ENCODE assay signal across 11 cellular contexts in the genomic region with DNA sequence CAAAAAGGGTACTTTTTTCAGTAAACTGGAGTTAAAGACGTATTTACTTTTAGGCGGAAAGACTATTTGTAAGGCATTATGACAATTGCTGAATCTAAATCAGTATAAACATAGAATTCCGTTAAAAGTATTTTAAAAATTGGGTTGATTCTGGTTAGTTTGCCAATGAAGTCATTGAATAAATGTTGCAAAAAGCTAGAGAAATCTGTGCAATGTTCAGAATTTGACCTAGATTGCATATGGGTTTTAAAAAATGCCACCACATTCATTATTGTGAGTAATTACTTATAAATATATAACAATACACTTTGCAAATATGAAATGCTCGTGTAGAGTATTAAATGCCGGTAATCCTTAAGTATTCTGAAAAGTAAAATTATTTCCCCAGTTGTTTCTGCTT.
"Had no signal": no experiment of that assay in that cellular context is flagged by ENCODE, and none has a peak within 500 bp of the region (broad histone marks: within the 10 kb centered on the region; RNA-seq: fewer than 3 reads in every experiment).

No MANE protein-coding gene starts in this region.

- H3K36me3 ChIP-seq: gastroesophageal sphincter, heart right ventricle, lower lobe of right lung, thyroid gland had no signal

- H3K27me3 ChIP-seq: thyroid gland had no signal

- ATAC-seq: gastroesophageal sphincter had no signal

- H3K9me3 ChIP-seq: gastroesophageal sphincter, lower lobe of right lung, thyroid gland had no signal

- H3K4me3 ChIP-seq: gastroesophageal sphincter, heart right ventricle, lower lobe of right lung, thyroid gland had no signal

- H3K4me3 Mint-ChIP-seq: activated naive CD8-positive, alpha-beta T cell treated with anti-CD3 and anti-CD28 coated beads, Interleukin-2, amount 10 ng/mL, durations not matched to agents 7 days and 5 days; activated T-helper 1 cell treated with anti-CD3 and anti-CD28 coated beads, Interleukin-12 subunit alpha, Interleukin-12 subunit beta, Interleukin-2, Interleukin-4 antibody, amounts not matched to agents 30 ng/mL and 10 ng/mL and 1 ng/mL, durations not matched to agents 14 hours and 24 hours and 36 hours; effector memory CD8-positive, alpha-beta T cell; stimulated activated memory B cell treated with anti-CD40 and anti-IgM and Interleukin-4, amounts not matched to agents 10 μg/mL and 1 μg/mL and 100 μg/mL, for 72 hours had no signal

- H3K27ac Mint-ChIP-seq: activated naive CD8-positive, alpha-beta T cell treated with anti-CD3 and anti-CD28 coated beads, Interleukin-2, amount 10 ng/mL, durations not matched to agents 7 days and 5 days; activated T-helper 1 cell treated with anti-CD3 and anti-CD28 coated beads, Interleukin-12 subunit alpha, Interleukin-12 subunit beta, Interleukin-2, Interleukin-4 antibody, amounts not matched to agents 30 ng/mL and 10 ng/mL and 1 ng/mL, durations not matched to agents 14 hours and 24 hours and 36 hours; effector memory CD8-positive, alpha-beta T cell; stimulated activated memory B cell treated with anti-CD40 and anti-IgM and Interleukin-4, amounts not matched to agents 10 μg/mL and 1 μg/mL and 100 μg/mL, for 72 hours had no signal

- DNase-seq: activated CD8-positive, alpha-beta memory T cell treated with anti-CD3 and anti-CD28 coated beads for 24 hours; activated naive CD8-positive, alpha-beta T cell treated with anti-CD3 and anti-CD28 coated beads, Interleukin-2, amount 10 ng/mL, durations not matched to agents 7 days and 5 days; aorta; cerebellar nuclear complex; lower lobe of right lung had no signal

- H3K36me3 Mint-ChIP-seq: activated naive CD8-positive, alpha-beta T cell treated with anti-CD3 and anti-CD28 coated beads, Interleukin-2, amount 10 ng/mL, durations not matched to agents 7 days and 5 days; stimulated activated memory B cell treated with anti-CD40 and anti-IgM and Interleukin-4, amounts not matched to agents 10 μg/mL and 1 μg/mL and 100 μg/mL, for 72 hours had no signal

- H3K4me1 Mint-ChIP-seq: activated naive CD8-positive, alpha-beta T cell treated with anti-CD3 and anti-CD28 coated beads, Interleukin-2, amount 10 ng/mL, durations not matched to agents 7 days and 5 days; stimulated activated memory B cell treated with anti-CD40 and anti-IgM and Interleukin-4, amounts not matched to agents 10 μg/mL and 1 μg/mL and 100 μg/mL, for 72 hours had no signal

- H3K9me3 Mint-ChIP-seq: activated naive CD8-positive, alpha-beta T cell treated with anti-CD3 and anti-CD28 coated beads, Interleukin-2, amount 10 ng/mL, durations not matched to agents 7 days and 5 days; activated T-helper 1 cell treated with anti-CD3 and anti-CD28 coated beads, Interleukin-12 subunit alpha, Interleukin-12 subunit beta, Interleukin-2, Interleukin-4 antibody, amounts not matched to agents 30 ng/mL and 10 ng/mL and 1 ng/mL, durations not matched to agents 14 hours and 24 hours and 36 hours; effector memory CD8-positive, alpha-beta T cell; stimulated activated memory B cell treated with anti-CD40 and anti-IgM and Interleukin-4, amounts not matched to agents 10 μg/mL and 1 μg/mL and 100 μg/mL, for 72 hours had no signal

- H3K4me1 ChIP-seq: gastroesophageal sphincter, heart right ventricle, lower lobe of right lung, thyroid gland had no signal

- H3K27ac ChIP-seq: gastroesophageal sphincter, heart right ventricle, lower lobe of right lung, thyroid gland had no signal
